ENCODE assay signal across 1 cellular context in the genomic region with DNA sequence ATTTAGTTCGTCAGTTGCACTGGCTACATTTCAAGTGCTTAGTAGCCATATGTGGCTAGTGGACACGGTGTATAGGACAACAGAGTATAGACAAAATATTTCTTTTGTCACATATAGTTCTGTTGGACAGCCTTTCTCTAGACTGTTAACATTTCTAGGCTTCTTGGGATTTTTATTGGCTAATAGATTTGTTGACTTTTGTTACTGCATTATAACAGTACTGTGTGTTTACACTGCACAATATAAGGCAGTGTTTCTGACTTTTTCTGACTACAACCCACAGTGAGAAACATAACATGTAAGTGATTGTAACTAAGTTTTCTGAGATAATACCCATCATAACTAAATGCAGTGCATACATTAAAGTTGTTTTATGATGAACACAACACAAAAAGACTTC.
TF ChIP-seq lines count a peak whose summit lies in the region.

No MANE protein-coding gene starts in this region.

TF ChIP-seq in HepG2, 621 proteins besides CTCF, POLR2A, EP300 and RAD21:
- 0 out of 2 replicates have a peak, but pooled peaks have one; percentile 1 for TF ChIP-seq THAP11 (CRISPR knock-in tag; IDR thresholded peaks at IDR 0.05)
- TF ChIP-seq RELA (CRISPR knock-in tag; IDR thresholded peaks at IDR 0.05): no peak
- TF ChIP-seq ZNF234 (CRISPR knock-in tag; conservative IDR thresholded peaks at IDR 0.05): no peak
- TF ChIP-seq ZNF160 (CRISPR knock-in tag; IDR thresholded peaks at IDR 0.05): no peak
- TF ChIP-seq ZNF510 (CRISPR knock-in tag; IDR thresholded peaks at IDR 0.05; ENCODE audit: low read depth): no peak
- no peak for TF ChIP-seq FOXP1 (IDR thresholded peaks at IDR 0.05)
- peak; percentile 65 for TF ChIP-seq FOXP1 (CRISPR knock-in tag; IDR thresholded peaks at IDR 0.05)
- TF ChIP-seq IRF2 (CRISPR knock-in tag; IDR thresholded peaks at IDR 0.05): no peak
- peak; percentile 59; the same call in 1 of the 2 replicates for TF ChIP-seq FOXA3 (CRISPR knock-in tag; IDR thresholded peaks at IDR 0.05)
- no peak for TF ChIP-seq NR1H2 (CRISPR knock-in tag; IDR thresholded peaks at IDR 0.05; ENCODE audit: borderline replicate concordance, low read depth)
- TF ChIP-seq, protein P1, sequence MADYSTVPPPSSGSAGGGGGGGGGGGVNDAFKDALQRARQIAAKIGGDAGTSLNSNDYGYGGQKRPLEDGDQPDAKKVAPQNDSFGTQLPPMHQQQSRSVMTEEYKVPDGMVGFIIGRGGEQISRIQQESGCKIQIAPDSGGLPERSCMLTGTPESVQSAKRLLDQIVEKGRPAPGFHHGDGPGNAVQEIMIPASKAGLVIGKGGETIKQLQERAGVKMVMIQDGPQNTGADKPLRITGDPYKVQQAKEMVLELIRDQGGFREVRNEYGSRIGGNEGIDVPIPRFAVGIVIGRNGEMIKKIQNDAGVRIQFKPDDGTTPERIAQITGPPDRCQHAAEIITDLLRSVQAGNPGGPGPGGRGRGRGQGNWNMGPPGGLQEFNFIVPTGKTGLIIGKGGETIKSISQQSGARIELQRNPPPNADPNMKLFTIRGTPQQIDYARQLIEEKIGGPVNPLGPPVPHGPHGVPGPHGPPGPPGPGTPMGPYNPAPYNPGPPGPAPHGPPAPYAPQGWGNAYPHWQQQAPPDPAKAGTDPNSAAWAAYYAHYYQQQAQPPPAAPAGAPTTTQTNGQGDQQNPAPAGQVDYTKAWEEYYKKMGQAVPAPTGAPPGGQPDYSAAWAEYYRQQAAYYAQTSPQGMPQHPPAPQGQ (CRISPR knock-in tag; IDR thresholded peaks at IDR 0.05; ENCODE audit: borderline replicate concordance): no peak
- peak; percentile 81 for TF ChIP-seq ASH2L (IDR thresholded peaks at IDR 0.05; ENCODE audit: insufficient read length, low read depth, low read length)
- TF ChIP-seq, protein P2, sequence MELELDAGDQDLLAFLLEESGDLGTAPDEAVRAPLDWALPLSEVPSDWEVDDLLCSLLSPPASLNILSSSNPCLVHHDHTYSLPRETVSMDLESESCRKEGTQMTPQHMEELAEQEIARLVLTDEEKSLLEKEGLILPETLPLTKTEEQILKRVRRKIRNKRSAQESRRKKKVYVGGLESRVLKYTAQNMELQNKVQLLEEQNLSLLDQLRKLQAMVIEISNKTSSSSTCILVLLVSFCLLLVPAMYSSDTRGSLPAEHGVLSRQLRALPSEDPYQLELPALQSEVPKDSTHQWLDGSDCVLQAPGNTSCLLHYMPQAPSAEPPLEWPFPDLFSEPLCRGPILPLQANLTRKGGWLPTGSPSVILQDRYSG (CRISPR knock-in tag; IDR thresholded peaks at IDR 0.05): no peak
- TF ChIP-seq TGIF2 (CRISPR knock-in tag; IDR thresholded peaks at IDR 0.05): no peak
- no peak for TF ChIP-seq ZNF607 (CRISPR knock-in tag; IDR thresholded peaks at IDR 0.05; ENCODE audit: borderline replicate concordance)
- TF ChIP-seq CC2D1A (CRISPR knock-in tag; IDR thresholded peaks at IDR 0.05): no peak
- no peak for TF ChIP-seq ZNF670 (CRISPR knock-in tag; IDR thresholded peaks at IDR 0.05; ENCODE audit: borderline replicate concordance)
